In the genomic region with DNA sequence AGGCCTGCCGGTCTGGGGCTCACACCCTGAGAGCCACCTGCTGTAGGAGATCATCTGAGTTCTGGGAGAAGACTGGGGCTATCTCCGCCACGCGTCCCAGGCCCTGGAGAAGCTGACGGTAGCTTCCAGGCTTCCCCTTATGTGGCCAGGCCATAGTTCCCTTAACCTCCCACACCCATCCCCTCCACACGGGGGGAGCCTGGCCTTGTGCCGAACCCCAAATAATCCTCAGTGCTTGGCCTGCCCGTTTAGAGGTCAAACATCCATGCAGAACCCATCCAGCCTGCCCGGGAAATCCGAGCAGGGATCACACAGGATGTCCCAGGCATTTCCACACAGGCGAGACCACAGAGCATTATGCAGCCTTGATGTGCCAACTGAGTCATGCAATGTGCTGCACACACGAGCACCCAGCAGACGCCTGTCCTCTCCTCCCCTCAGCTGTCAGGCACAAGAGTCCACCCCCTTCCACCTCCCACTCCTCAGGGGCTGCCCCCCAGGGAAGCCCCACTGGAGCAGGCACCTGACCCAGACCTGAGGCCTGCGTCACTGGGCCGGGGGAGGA, we compare ENCODE assay signal across 20 cellular contexts.
DNase-seq lines count a peak whose midpoint lies in the region; FAIRE-seq and TF ChIP-seq lines count a peak whose summit lies in the region.
"Had no signal": no experiment of that assay in that cellular context is flagged by ENCODE, and none has a peak within 500 bp of the region (broad histone marks: within the 10 kb centered on the region; RNA-seq: fewer than 3 reads in every experiment).

No MANE protein-coding gene starts in this region.

- no peak overlapping the region for H3K4me3 Mint-ChIP-seq in Calu3 (ENCODE audit: low read depth, unreplicated experiment)
- H3K4me3 Mint-ChIP-seq: CD4-positive, alpha-beta T cell; naive thymus-derived CD8-positive, alpha-beta T cell had no signal

- H3K4me3 ChIP-seq in fibroblast of mammary gland (ENCODE audit: control insufficient read depth, low read depth, low read length), result no peak overlapping the region
- H3K4me3 ChIP-seq: left lung, upper lobe of left lung had no signal

- CTCF ChIA-PET in Calu3 (lab: Charles Lee), result interaction anchor here (0.6 kb wide), 1 partner anchor 15 kb away, joined by 4 read pairs; no protein-coding TSS in a partner anchor

- FAIRE-seq in RCC 7860 (lab: Jason Lieb, UNC), result peak; percentile 86

- peaks cover 18% of the 10 kb centered on the region for H3K4me1 Mint-ChIP-seq in Calu3 (ENCODE audit: low read depth, unreplicated experiment)

- H3K27ac Mint-ChIP-seq in Calu3 (ENCODE audit: unreplicated experiment), result no peak overlapping the region
- H3K27ac Mint-ChIP-seq: CD4-positive, alpha-beta T cell had no signal

- no TSS peak for BruUV-seq in Calu3 (replicated peaks; lab: Mats Ljungman, UMichigan)

- peak; percentile 32 for DNase-seq in EL
- peak; percentile 90 for DNase-seq in RCC 7860 (ENCODE audit: low spot score)
- peak; percentile 81 for DNase-seq in fibroblast of mammary gland (ENCODE audit: low read depth)
- DNase-seq in renal cortical epithelial cell (ENCODE audit: low read depth), result peak; percentile 55
- no peak for DNase-seq in T-helper 1 cell
- no peak for DNase-seq in Calu3
- DNase-seq in GM10266 (ENCODE audit: extremely low spot score), result no peak
- DNase-seq in activated CD8-positive, alpha-beta memory T cell treated with anti-CD3 and anti-CD28 coated beads for 24 hours, result no peak
- DNase-seq: activated gamma-delta T cell; CD4-positive, alpha-beta T cell; dermis blood vessel endothelial cell; naive thymus-derived CD8-positive, alpha-beta T cell; NCI-H1694 treated with DMSO at 0.1 percent for 48 hours; NCI-H446; NK-92 treated with Interleukin-12 subunit alpha and Interleukin-12 subunit beta, amount 100 ng/mL, for 24 hours; stimulated activated CD4-positive, alpha-beta T cell treated with anti-CD3 and anti-CD28 coated beads, Interleukin-12 subunit alpha, Interleukin-12 subunit beta, amount 100 ng/mL, for 4 hours; stimulated activated naive CD4-positive, alpha-beta T cell treated with Interleukin-2 at 50 U/mL for 16 hours; T1000; upper lobe of left lung had no signal

- H3K27me3 Mint-ChIP-seq in Calu3 (ENCODE audit: unreplicated experiment), result no peaks in the 10 kb centered on the region
- H3K27me3 Mint-ChIP-seq: CD4-positive, alpha-beta T cell; naive thymus-derived CD8-positive, alpha-beta T cell had no signal

- TF ChIP-seq CTCF in fibroblast of mammary gland (conservative IDR thresholded peaks at IDR 0.05; ENCODE audit: control insufficient read depth, insufficient read depth, low read depth, low read length) (no peak), Calu3 (IDR thresholded peaks at IDR 0.05; ENCODE audit: unreplicated experiment) (no peak), GM10266 (IDR thresholded peaks at IDR 0.05; ENCODE audit: control insufficient read depth, insufficient read depth, low read depth, missing control alignments) (no peak)

- intact Hi-C loops in Calu3 (cut with micrococcal nuclease; ENCODE audit: unreplicated experiment), result no loop called here

- H3K36me3 Mint-ChIP-seq in Calu3 (ENCODE audit: insufficient read depth, unreplicated experiment), result peaks cover 5% of the 10 kb centered on the region

- no peaks in the 10 kb centered on the region for H3K9me3 Mint-ChIP-seq in Calu3 (ENCODE audit: low read depth, unreplicated experiment)
- H3K9me3 Mint-ChIP-seq: CD4-positive, alpha-beta T cell; naive thymus-derived CD8-positive, alpha-beta T cell had no signal

Comparison
In these comparisons a context has a peak if more than half of its experiments do, and no peak if none do; other contexts are left out.
1. DNase-seq: peak in EL (single experiment), RCC 7860 (single experiment), fibroblast of mammary gland (single experiment) and renal cortical epithelial cell (single experiment); none in T-helper 1 cell (0 of 5), Calu3 (single experiment), GM10266 (single experiment) and activated CD8-positive, alpha-beta memory T cell treated with anti-CD3 and anti-CD28 coated beads for 24 hours (single experiment).